8 cellular contexts compared by ENCODE assay signal in the genomic region with DNA sequence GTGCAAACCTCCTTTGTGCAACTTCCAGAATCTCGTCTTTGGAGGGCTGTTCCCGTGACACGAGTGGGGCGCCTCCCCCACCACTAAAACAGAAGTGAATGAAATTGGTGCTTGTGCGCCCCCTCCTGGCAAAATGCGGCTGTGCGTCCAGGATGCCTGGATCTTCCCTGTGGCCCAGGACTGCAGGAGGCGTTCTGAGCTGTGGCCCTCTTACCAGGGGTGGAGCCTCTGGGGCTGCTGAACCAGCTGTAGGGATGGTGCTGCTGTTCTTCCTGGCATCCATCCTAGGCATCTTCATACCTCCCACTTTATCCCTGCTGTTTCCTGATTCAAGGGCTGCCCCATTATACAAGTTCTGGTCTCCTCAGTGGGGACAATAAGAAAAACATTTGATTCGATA. TPM values are rescaled to one million over a fixed set of nuclear protein-coding genes. Genes with fewer than 3 reads are reported as not detected.
DNase-seq lines count a peak whose midpoint lies in the region; ATAC-seq and TF ChIP-seq lines count a peak whose summit lies in the region.

No MANE protein-coding gene starts in this region.

- peak; percentile 73 to 79 (median 76) for DNase-seq in CD4-positive, alpha-beta memory T cell
- DNase-seq in HT1080 (ENCODE audit: low read depth) (peak; percentile 89), RWPE1 (ENCODE audit: low spot score) (peak; percentile 92), fibroblast of peridontal ligament (ENCODE audit: extremely low read depth) (peak; percentile 96), neuronal stem cell (ENCODE audit: low spot score) (peak; percentile 56)

- peak overlapping the region in 1 of 7 donors; percentile 37 for H3K27ac Mint-ChIP-seq in CD4-positive, alpha-beta memory T cell
- no peak overlapping the region for H3K27ac Mint-ChIP-seq in activated T-helper 17 cell treated with anti-CD3 and anti-CD28 coated beads, Interleukin-2, amount 50 U/mL, for 72 hours

- H2AFZ ChIP-seq in neuronal stem cell (ENCODE audit: low read length): no peak overlapping the region

- H3K23ac ChIP-seq in neuronal stem cell (ENCODE audit: low read depth, low read length, poor library complexity): no peak overlapping the region

- no peak overlapping the region for H3K18ac ChIP-seq in neuronal stem cell (ENCODE audit: low read length)

- no CpG with 5 or more reads among the region's 9 CpGs for WGBS in neuronal stem cell (ENCODE audit: extremely low coverage in 2 of 2, insufficient read length in 2 of 2, insufficient replicate concordance in 1 of 2), 2 donors

- no peak overlapping the region for H3K4me3 Mint-ChIP-seq in CD4-positive, alpha-beta memory T cell
- H3K4me3 Mint-ChIP-seq in activated T-helper 17 cell treated with anti-CD3 and anti-CD28 coated beads, Interleukin-2, amount 50 U/mL, for 72 hours: no peak overlapping the region

- H2AK5ac ChIP-seq in neuronal stem cell (ENCODE audit: low read depth, low read length): no peak overlapping the region

- ATAC-seq in activated T-helper 17 cell treated with anti-CD3 and anti-CD28 coated beads, Interleukin-2, amount 50 U/mL, for 72 hours (replicated peaks): peak; percentile 83
- ATAC-seq in GM18505 (IDR thresholded peaks at IDR 0.05; ENCODE audit: unreplicated experiment): no peak

- POLR2A ChIA-PET in CD4-positive, alpha-beta memory T cell (lab: Charles Lee; ENCODE audit: partially characterized antibody): interaction anchor here (0.6 to 1.0 kb wide), 2 partner anchors 48 to 89 kb away, joined by 3 read pairs; no protein-coding TSS in a partner anchor
- POLR2A ChIA-PET in RWPE1 (lab: Yijun Ruan, JAX; ENCODE audit: low non-redundant PET): no interaction called here

- no peak overlapping the region for H3K4me2 ChIP-seq in neuronal stem cell (ENCODE audit: insufficient read depth, low read length, poor library complexity, severe bottlenecking)

- no peak for TF ChIP-seq POLR2A in GM18505 (IDR thresholded peaks at IDR 0.05; ENCODE audit: borderline replicate concordance, extremely low read depth, insufficient read depth, insufficient read length)

- H3K4ac ChIP-seq in neuronal stem cell (ENCODE audit: low read length): no peak overlapping the region

- no peaks in the 10 kb centered on the region for H3K27me3 Mint-ChIP-seq in CD4-positive, alpha-beta memory T cell
- H3K27me3 Mint-ChIP-seq in activated T-helper 17 cell treated with anti-CD3 and anti-CD28 coated beads, Interleukin-2, amount 50 U/mL, for 72 hours: no peaks in the 10 kb centered on the region

- H2BK120ac ChIP-seq in neuronal stem cell (ENCODE audit: low read depth, low read length): no peak overlapping the region

- H3K79me1 ChIP-seq in neuronal stem cell (ENCODE audit: low read depth, low read length): peaks cover 2% of the 10 kb centered on the region

- H3K14ac ChIP-seq in neuronal stem cell (ENCODE audit: low read length): no peak overlapping the region

- no peaks in the 10 kb centered on the region for H3K36me3 ChIP-seq in CD4-positive, alpha-beta memory T cell (ENCODE audit: insufficient read depth, low read length)
- peaks cover 17 to 57% of the 10 kb centered on the region in 2 donors for H3K36me3 ChIP-seq in neuronal stem cell (replicated peaks in 1 of 2; ENCODE audit: control insufficient read depth in 2 of 2, insufficient read depth in 2 of 2, low read length in 2 of 2)
- peaks cover 6 to 19% of the 10 kb centered on the region in 2 donors for H3K36me3 ChIP-seq in stomach smooth muscle (ENCODE audit: control insufficient read depth in 2 of 2, insufficient read depth in 2 of 2, low read length in 2 of 2)

- no peak overlapping the region for H4K8ac ChIP-seq in neuronal stem cell (ENCODE audit: low read depth, low read length)

- peaks cover 3 to 7% of the 10 kb centered on the region in 2 donors for H3K36me3 Mint-ChIP-seq in CD4-positive, alpha-beta memory T cell
- peaks cover 11% of the 10 kb centered on the region for H3K36me3 Mint-ChIP-seq in activated T-helper 17 cell treated with anti-CD3 and anti-CD28 coated beads, Interleukin-2, amount 50 U/mL, for 72 hours (ENCODE audit: low read depth)

- H2BK12ac ChIP-seq in neuronal stem cell (ENCODE audit: low read length): no peak overlapping the region

- H3K9me3 Mint-ChIP-seq in CD4-positive, alpha-beta memory T cell: no peaks in the 10 kb centered on the region
- H3K9me3 Mint-ChIP-seq in activated T-helper 17 cell treated with anti-CD3 and anti-CD28 coated beads, Interleukin-2, amount 50 U/mL, for 72 hours: no peaks in the 10 kb centered on the region

- no peaks in the 10 kb centered on the region for H3K27me3 ChIP-seq in CD4-positive, alpha-beta memory T cell (ENCODE audit: insufficient read depth, low read length)
- H3K27me3 ChIP-seq in neuronal stem cell (ENCODE audit: control insufficient read depth in 3 of 3, insufficient read depth in 3 of 3, low read depth in 1 of 3, low read length in 3 of 3) (no peaks in the 10 kb centered on the region), stomach smooth muscle (ENCODE audit: control insufficient read depth in 1 of 2, insufficient read depth in 2 of 2, low read length in 2 of 2) (no peaks in the 10 kb centered on the region)

- no peak overlapping the region for H4K91ac ChIP-seq in neuronal stem cell (ENCODE audit: low read depth, low read length, poor library complexity)

- intact Hi-C loops in CD4-positive, alpha-beta memory T cell (cut with micrococcal nuclease): loop anchor here (1.0 to 5.0 kb wide), 6 partner anchors 10 to 195 kb away; no protein-coding TSS in a partner anchor

- H3K9ac ChIP-seq in neuronal stem cell (ENCODE audit: low read depth, low read length, poor library complexity) (no peak overlapping the region), stomach smooth muscle (ENCODE audit: low read length in 2 of 2) (peak overlapping the region in 1 of 2 donors; percentile 46)

- H2BK15ac ChIP-seq in neuronal stem cell (ENCODE audit: low read length): no peak overlapping the region

- H3K27ac ChIP-seq in CD4-positive, alpha-beta memory T cell (ENCODE audit: low read depth, low read length): no peak overlapping the region
- peak overlapping the region; percentile 97 for H3K27ac ChIP-seq in RWPE1
- H3K27ac ChIP-seq in neuronal stem cell (replicated peaks; ENCODE audit: low read length): no peak overlapping the region
- H3K27ac ChIP-seq in stomach smooth muscle (ENCODE audit: low read length): peak overlapping the region; percentile 100

- H3K4me3 ChIP-seq in CD4-positive, alpha-beta memory T cell (ENCODE audit: low read length in 2 of 2): no peak overlapping the region
- no peak overlapping the region for H3K4me3 ChIP-seq in neuronal stem cell (ENCODE audit: low read length in 2 of 2)
- H3K4me3 ChIP-seq in stomach smooth muscle (ENCODE audit: low read length in 2 of 2): peak overlapping the region in 1 of 2 donors; percentile 22

- H3K4me1 Mint-ChIP-seq in CD4-positive, alpha-beta memory T cell: peaks cover 0 to 8% (median 3%) of the 10 kb centered on the region in 4 donors
- no peaks in the 10 kb centered on the region for H3K4me1 Mint-ChIP-seq in activated T-helper 17 cell treated with anti-CD3 and anti-CD28 coated beads, Interleukin-2, amount 50 U/mL, for 72 hours

- peak; percentile 94 for TF ChIP-seq CTCF in RWPE1 (conservative IDR thresholded peaks at IDR 0.05; ENCODE audit: low read depth)

- CTCF ChIA-PET in CD4-positive, alpha-beta memory T cell (lab: Charles Lee; ENCODE audit: partially characterized antibody): interaction anchor here (0.5 to 9.2 kb wide), 28 partner anchors 9 to 295 kb away, joined by 3 to 86 read pairs (median 4); a partner anchor contains a TSS
- CTCF ChIA-PET in RWPE1 (lab: Yijun Ruan, JAX): interaction anchor here (0.5 to 2.4 kb wide), 8 partner anchors 10 to 197 kb away, joined by 3 to 14 read pairs (median 4); no protein-coding TSS in a partner anchor

- H3K9me3 ChIP-seq in CD4-positive, alpha-beta memory T cell (ENCODE audit: control insufficient read depth in 1 of 2, low read length in 2 of 2): no peaks in the 10 kb centered on the region
- H3K9me3 ChIP-seq in neuronal stem cell (replicated peaks in 1 of 2; ENCODE audit: control insufficient read depth in 2 of 2, insufficient read depth in 1 of 2, low read depth in 1 of 2, low read length in 2 of 2) (no peaks in the 10 kb centered on the region), stomach smooth muscle (ENCODE audit: control insufficient read depth in 2 of 2, low read length in 2 of 2) (no peaks in the 10 kb centered on the region)

- H2BK5ac ChIP-seq in neuronal stem cell (ENCODE audit: low read length): no peak overlapping the region

- H3K4me1 ChIP-seq in CD4-positive, alpha-beta memory T cell (ENCODE audit: insufficient read depth, low read length): peaks cover 7% of the 10 kb centered on the region
- H3K4me1 ChIP-seq in neuronal stem cell (ENCODE audit: control insufficient read depth in 2 of 2, insufficient read depth in 1 of 2, low read depth in 1 of 2, low read length in 2 of 2) (peaks cover 44 to 62% of the 10 kb centered on the region in 2 donors), stomach smooth muscle (ENCODE audit: control insufficient read depth, insufficient read depth, low read length) (peaks cover 74% of the 10 kb centered on the region)

RNA-seq across cellular contexts. Expression of a gene that starts 18.5 kb away (rescaled TPM):
- 10 to 100 TPM; 20.6 to 22.8 TPM for total RNA-seq in CD4-positive, alpha-beta memory T cell
- 10 to 100 TPM in 1 of 2 donors, 1 to 10 TPM in 1; 8.5 to 15.5 TPM for polyA plus RNA-seq in CD4-positive, alpha-beta memory T cell
- 22.7 and 30.6 TPM in 2 replicates for total RNA-seq in HT1080 (2014; rRNA removed; shearing (Covaris generic))
- polyA plus RNA-seq in HT1080 (2015; cell fraction: cytosol; rRNA removed): 43.0 and 43.2 TPM in 2 replicates
- 90.4 and 95.5 TPM in 2 replicates for polyA plus RNA-seq in HT1080 (2015; cell fraction: nucleus; rRNA removed)
- 10 to 100 TPM in 1 of 2 donors, 1 to 10 TPM in 1; 8.4 to 11.0 TPM for total RNA-seq in activated T-helper 17 cell treated with anti-CD3 and anti-CD28 coated beads, Interleukin-2, amount 50 U/mL, for 72 hours
- polyA plus RNA-seq in neuronal stem cell (2013, experiment 1 of 2): 6.6 TPM
- polyA plus RNA-seq in neuronal stem cell (2013, experiment 2 of 2): 6.4 TPM

RNA-seq across cellular contexts. Expression of a gene that starts 35.2 kb away (rescaled TPM):
- total RNA-seq in CD4-positive, alpha-beta memory T cell: 1 to 10 TPM; 1.2 TPM
- polyA plus RNA-seq in CD4-positive, alpha-beta memory T cell: under 1 TPM; 0.07 to 0.88 TPM
- 0.40 and 0.59 TPM in 2 replicates for total RNA-seq in HT1080 (2014; rRNA removed; shearing (Covaris generic))
- polyA plus RNA-seq in HT1080 (2015; cell fraction: cytosol; rRNA removed): 0.03 and 0.30 TPM in 2 replicates
- 0.73 and 1.2 TPM in 2 replicates for polyA plus RNA-seq in HT1080 (2015; cell fraction: nucleus; rRNA removed)
- total RNA-seq in activated T-helper 17 cell treated with anti-CD3 and anti-CD28 coated beads, Interleukin-2, amount 50 U/mL, for 72 hours: under 1 TPM; 0.82 to 0.90 TPM
- 1.6 TPM for polyA plus RNA-seq in neuronal stem cell (2013, experiment 1 of 2)
- polyA plus RNA-seq in neuronal stem cell (2013, experiment 2 of 2): 1.8 TPM

RNA-seq across cellular contexts. Expression of a gene that starts 44.4 kb away (rescaled TPM):
- 10 to 100 TPM; 65.2 to 71.1 TPM for total RNA-seq in CD4-positive, alpha-beta memory T cell
- polyA plus RNA-seq in CD4-positive, alpha-beta memory T cell: 10 to 100 TPM; 44.6 to 66.0 TPM
- total RNA-seq in HT1080 (2014; rRNA removed; shearing (Covaris generic)): 51.7 and 56.2 TPM in 2 replicates
- 91.6 and 97.5 TPM in 2 replicates for polyA plus RNA-seq in HT1080 (2015; cell fraction: cytosol; rRNA removed)
- 146 and 172 TPM in 2 replicates for polyA plus RNA-seq in HT1080 (2015; cell fraction: nucleus; rRNA removed)
- total RNA-seq in activated T-helper 17 cell treated with anti-CD3 and anti-CD28 coated beads, Interleukin-2, amount 50 U/mL, for 72 hours: 100 to 1,000 TPM in 1 of 2 donors, 10 to 100 TPM in 1; 76.7 to 108 TPM
- 74.9 TPM for polyA plus RNA-seq in neuronal stem cell (2013, experiment 1 of 2)
- polyA plus RNA-seq in neuronal stem cell (2013, experiment 2 of 2): 76.5 TPM

RNA-seq across cellular contexts. Expression of a gene that starts 49.4 kb away (rescaled TPM):
- total RNA-seq in CD4-positive, alpha-beta memory T cell: 10 to 100 TPM; 73.3 to 73.7 TPM
- polyA plus RNA-seq in CD4-positive, alpha-beta memory T cell: 10 to 100 TPM; 38.1 to 53.6 TPM
- 29.3 and 37.8 TPM in 2 replicates for total RNA-seq in HT1080 (2014; rRNA removed; shearing (Covaris generic))
- polyA plus RNA-seq in HT1080 (2015; cell fraction: cytosol; rRNA removed): 46.7 and 51.8 TPM in 2 replicates
- 74.6 and 76.0 TPM in 2 replicates for polyA plus RNA-seq in HT1080 (2015; cell fraction: nucleus; rRNA removed)
- 10 to 100 TPM; 46.2 to 57.8 TPM for total RNA-seq in activated T-helper 17 cell treated with anti-CD3 and anti-CD28 coated beads, Interleukin-2, amount 50 U/mL, for 72 hours
- polyA plus RNA-seq in neuronal stem cell (2013, experiment 1 of 2): 25.1 TPM
- polyA plus RNA-seq in neuronal stem cell (2013, experiment 2 of 2): 25.5 TPM

RNA-seq across cellular contexts. Expression of a gene that starts 58.8 kb away (rescaled TPM):
- total RNA-seq in CD4-positive, alpha-beta memory T cell: 10 to 100 TPM; 13.1 to 15.9 TPM
- 1 to 10 TPM; 3.9 to 6.4 TPM for polyA plus RNA-seq in CD4-positive, alpha-beta memory T cell
- 11.8 and 14.8 TPM in 2 replicates for total RNA-seq in HT1080 (2014; rRNA removed; shearing (Covaris generic))
- 8.4 and 9.4 TPM in 2 replicates for polyA plus RNA-seq in HT1080 (2015; cell fraction: cytosol; rRNA removed)
- polyA plus RNA-seq in HT1080 (2015; cell fraction: nucleus; rRNA removed): 38.6 and 45.7 TPM in 2 replicates
- total RNA-seq in activated T-helper 17 cell treated with anti-CD3 and anti-CD28 coated beads, Interleukin-2, amount 50 U/mL, for 72 hours: 10 to 100 TPM; 14.6 to 44.3 TPM
- 25.0 TPM for polyA plus RNA-seq in neuronal stem cell (2013, experiment 1 of 2)
- 27.7 TPM for polyA plus RNA-seq in neuronal stem cell (2013, experiment 2 of 2)

Comparison
In these comparisons a context has a peak if more than half of its experiments do, and no peak if none do; other contexts are left out.
1. H3K27ac ChIP-seq: peak in RWPE1 (single experiment) and stomach smooth muscle (single experiment); none in CD4-positive, alpha-beta memory T cell (single experiment) and neuronal stem cell (single experiment).
2. Peak in every context shown above with its lines, with median percentiles within 50 percentile points of each other: DNase-seq.